Comparison of ENCODE assay signal across 8 cellular contexts in the genomic region with DNA sequence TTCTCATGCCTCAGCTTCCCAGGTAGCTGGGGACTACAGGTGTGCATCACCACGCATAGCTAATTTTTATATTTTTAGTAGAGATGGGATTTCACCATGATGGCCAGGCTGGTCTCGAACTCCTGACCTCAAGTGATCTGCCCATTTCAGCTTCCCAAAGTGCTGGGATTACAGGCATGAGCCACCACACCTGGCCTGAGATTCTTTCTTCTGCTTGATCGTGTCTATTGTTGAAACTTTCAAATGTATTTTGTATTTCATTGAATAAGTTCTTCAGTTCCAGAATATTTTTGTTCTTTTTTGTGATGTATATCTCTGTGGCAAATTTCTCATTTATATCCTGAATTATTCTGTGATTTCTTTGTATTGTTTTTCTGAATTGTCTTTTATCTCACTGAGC.
"Had no signal": no experiment of that assay in that cellular context is flagged by ENCODE, and none has a peak within 500 bp of the region (broad histone marks: within the 10 kb centered on the region; RNA-seq: fewer than 3 reads in every experiment).

No MANE protein-coding gene starts in this region.

- DNase-seq: GDM1, GF-D8 had no signal

- FAIRE-seq: G401.6, GM12878, GM12891, GM12892, GM18507, GM19239 had no signal

- H3K4me3 ChIP-seq: GM12878 had no signal

- ATAC-seq: GM12878 had no signal
